Comparison of ENCODE assay signal across 7 cellular contexts in the genomic region with DNA sequence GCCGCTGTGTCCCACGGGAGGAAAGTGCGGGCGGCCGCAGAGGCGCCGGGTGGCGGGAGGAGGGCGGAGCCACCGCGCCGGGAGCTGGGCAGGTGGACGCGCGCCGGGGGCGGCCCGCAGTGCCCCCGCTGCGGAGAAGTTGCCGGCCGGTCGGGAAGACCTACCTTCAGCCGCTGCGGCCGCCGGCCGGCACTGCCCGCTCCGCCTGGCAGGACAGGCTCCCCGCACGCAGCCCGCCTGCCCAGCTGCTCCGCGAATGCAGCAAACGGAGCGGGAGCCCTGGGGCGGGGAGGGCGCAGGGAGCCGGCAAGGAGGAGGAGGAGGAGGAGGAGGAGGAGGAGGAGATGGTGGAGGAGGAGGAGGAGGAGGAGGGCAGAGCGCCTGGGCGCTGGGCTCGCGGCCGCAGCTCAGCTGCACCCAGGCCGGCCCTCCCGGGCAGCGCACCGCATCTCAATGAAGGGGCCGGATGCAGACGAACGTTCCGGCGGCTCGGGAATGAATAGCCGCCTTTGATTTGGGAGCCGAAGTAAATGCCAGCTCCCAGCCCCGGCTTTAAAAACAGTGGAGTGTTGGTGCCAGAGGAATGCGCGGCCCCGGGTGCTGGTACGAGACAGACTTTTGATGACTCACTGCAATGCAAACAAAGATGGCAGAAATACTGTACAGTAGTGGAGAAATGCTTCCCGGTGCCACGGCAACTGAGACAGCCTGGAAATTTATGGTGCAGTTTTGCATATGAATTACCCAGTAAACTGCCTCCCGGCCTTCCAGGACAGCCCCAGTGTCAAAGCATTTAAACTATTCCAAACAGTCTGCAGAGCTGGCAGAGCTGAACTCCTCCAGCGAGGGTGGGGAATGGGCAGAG. TPM values are rescaled to one million over a fixed set of nuclear protein-coding genes. Genes with fewer than 3 reads are reported as not detected.
DNase-seq lines count a peak whose midpoint lies in the region; ATAC-seq and TF ChIP-seq lines count a peak whose summit lies in the region.

No MANE protein-coding gene starts in this region.

- TF ChIP-seq CTCF in VCaP (conservative IDR thresholded peaks at IDR 0.05) (no peak), fibroblast of lung (conservative IDR thresholded peaks at IDR 0.05 in 1 of 2, IDR thresholded peaks at IDR 0.05 in 1 of 2; ENCODE audit: low read depth in 1 of 2, low read length in 2 of 2) (no peak)

- no peaks in the 10 kb centered on the region for H4K20me1 ChIP-seq in fibroblast of lung (ENCODE audit: control insufficient read depth, extremely low read depth, insufficient read depth, low read length)

- H3K4me3 ChIP-seq in fibroblast of lung (replicated peaks in 1 of 4; ENCODE audit: control extremely low read depth in 1 of 4, insufficient read depth in 1 of 4, low read depth in 3 of 4, low read length in 4 of 4) (peak overlapping the region in 3 of 4 experiments; percentile 54 to 64 (median 63)), mononuclear cell (ENCODE audit: low read length) (peak overlapping the region; percentile 45)

- H3K79me2 ChIP-seq in fibroblast of lung (ENCODE audit: control insufficient read depth, insufficient read depth, low read length): peaks cover 13% of the 10 kb centered on the region

- peaks cover 15% of the 10 kb centered on the region for H3K36me3 ChIP-seq in fibroblast of lung (ENCODE audit: control insufficient read depth, insufficient read depth, low read length)

- DNase-seq in GDM1 (lab: John Stamatoyannopoulos, UW) (peak; percentile 21), NCI-H1417 treated with DMSO at 0.1 percent for 48 hours (lab: John Stamatoyannopoulos, UW) (peak; percentile 67), fibroblast of lung (ENCODE audit: low read depth in 2 of 2) (peak; percentile 93 to 94)

- H3K27ac ChIP-seq in VCaP (peak overlapping the region; percentile 93), fibroblast of lung (ENCODE audit: insufficient read depth, low read length) (peak overlapping the region; percentile 59), temporal lobe (ENCODE audit: low read depth, low read length) (peak overlapping the region; percentile 95)

- H3K9me3 ChIP-seq in fibroblast of lung (ENCODE audit: control insufficient read depth, insufficient read depth, low read depth, low read length) (no peaks in the 10 kb centered on the region), mononuclear cell (ENCODE audit: low read depth, low read length) (no peaks in the 10 kb centered on the region)

- H3K27me3 ChIP-seq in fibroblast of lung (ENCODE audit: control insufficient read depth, insufficient read depth, low read length): no peaks in the 10 kb centered on the region
- no peaks in the 10 kb centered on the region for H3K27me3 ChIP-seq in mononuclear cell (ENCODE audit: insufficient read depth, low read length)

- peaks cover 11% of the 10 kb centered on the region for H3K4me1 ChIP-seq in fibroblast of lung (ENCODE audit: control insufficient read depth, extremely low read depth, insufficient read depth, low read length)
- peaks cover 87% of the 10 kb centered on the region for H3K4me1 ChIP-seq in mononuclear cell (ENCODE audit: insufficient read depth, low read length)

- peak overlapping the region; percentile 66 for H3K4me2 ChIP-seq in fibroblast of lung (ENCODE audit: extremely low read depth, insufficient read depth, low read length)

- H3K9ac ChIP-seq in fibroblast of lung (ENCODE audit: insufficient read depth, low read length): peak overlapping the region; percentile 50

- H2AFZ ChIP-seq in fibroblast of lung (ENCODE audit: low read length): no peak overlapping the region

- ATAC-seq in GM21737 (IDR thresholded peaks at IDR 0.05; ENCODE audit: unreplicated experiment): no peak

RNA-seq across cellular contexts. Expression of gene NACC2, which starts 43.3 kb away (rescaled TPM):
- 18.2 and 18.5 TPM in 2 replicates for total RNA-seq in fibroblast of lung
- 12.3 and 14.4 TPM in 2 replicates for polyA plus RNA-seq in fibroblast of lung
- polyA plus RNA-seq in fibroblast of lung (2012): 19.3 and 19.8 TPM in 2 replicates
- 18.7 and 24.5 TPM in 2 replicates for polyA minus RNA-seq in fibroblast of lung (ENCODE audit: low replicate concordance)
- 9.2 TPM for total RNA-seq in mononuclear cell
- total RNA-seq in temporal lobe: 3.9 TPM

Comparison
In these comparisons a context has a peak if more than half of its experiments do, and no peak if none do; other contexts are left out.
1. DNase-seq: peak in every context shown above with its lines; median percentile 94 in fibroblast of lung; 67 in NCI-H1417 treated with DMSO at 0.1 percent for 48 hours; 21 in GDM1.